Comparison of ENCODE assay signal across 8 cellular contexts in genomic region chr18:75070625-75071483, GRCh38.
DNase-seq lines count a peak whose midpoint lies in the region; ATAC-seq, FAIRE-seq and TF ChIP-seq lines count a peak whose summit lies in the region.

No MANE protein-coding gene starts in this region.

- peak overlapping the region; percentile 23 for H3K4me3 ChIP-seq in GM12865 (ENCODE audit: low read depth, low read length)
- H3K4me3 ChIP-seq in WERI-Rb-1 (ENCODE audit: low read depth, low read length): peak overlapping the region; percentile 35
- no peak overlapping the region for H3K4me3 ChIP-seq in bronchial epithelial cell (ENCODE audit: low read depth, low read length)
- H3K4me3 ChIP-seq in lower lobe of right lung: peak overlapping the region; percentile 36

- H3K27ac ChIP-seq in WERI-Rb-1: no peak overlapping the region; the same call in 1 of the 2 replicates
- peak overlapping the region; percentile 71 for H3K27ac ChIP-seq in lower lobe of right lung

- intact Hi-C loops in lower lobe of right lung (cut with DNase I): no loop called here

- DNase-seq in GM12865 (ENCODE audit: low read depth): peak; percentile 75
- DNase-seq in NCI-H1417 (lab: John Stamatoyannopoulos, UW): peak; percentile 8 to 78 (median 62)
- DNase-seq in WERI-Rb-1: peak; percentile 61
- peak; percentile 98 for DNase-seq in bronchial epithelial cell (ENCODE audit: low read depth)
- DNase-seq in lower lobe of right lung: no peak
- peak; percentile 13 for DNase-seq in stimulated activated CD8-positive, alpha-beta memory T cell treated with anti-CD3 and anti-CD28 coated beads, Interleukin-15, amount 100 ng/mL, for 24 hours (ENCODE audit: low read depth)
- no peak for DNase-seq in D721Med (ENCODE audit: insufficient read length, low spot score)

- peak; percentile 85 for ATAC-seq in HG02642 (IDR thresholded peaks at IDR 0.05; ENCODE audit: poor library complexity, unreplicated experiment)
- peak; percentile 65 to 68 for ATAC-seq in lower lobe of right lung

- H3K27me3 ChIP-seq in WERI-Rb-1 (ENCODE audit: insufficient read depth, low read depth, severe bottlenecking): no peaks in the 10 kb centered on the region
- H3K27me3 ChIP-seq in bronchial epithelial cell (ENCODE audit: control insufficient read depth, insufficient read depth, low read length): no peaks in the 10 kb centered on the region
- H3K27me3 ChIP-seq in lower lobe of right lung (ENCODE audit: low read depth): no peaks in the 10 kb centered on the region

- peak; percentile 97 for FAIRE-seq in bronchial epithelial cell (lab: Jason Lieb, UNC)
- FAIRE-seq in D721Med (lab: Jason Lieb, UNC): no peak

- TF ChIP-seq CTCF in GM12865 (IDR thresholded peaks at IDR 0.05; ENCODE audit: insufficient read depth, low read depth, low read length, missing control alignments) (no peak), WERI-Rb-1 (IDR thresholded peaks at IDR 0.05; ENCODE audit: low read depth, low read length) (no peak), bronchial epithelial cell (IDR thresholded peaks at IDR 0.05; ENCODE audit: insufficient read depth, low read length, severe bottlenecking) (no peak), lower lobe of right lung (IDR thresholded peaks at IDR 0.05) (no peak), D721Med (IDR thresholded peaks at IDR 0.05; ENCODE audit: insufficient read depth, missing control alignments) (no peak)

- H3K36me3 ChIP-seq in WERI-Rb-1: no peaks in the 10 kb centered on the region
- no peaks in the 10 kb centered on the region for H3K36me3 ChIP-seq in bronchial epithelial cell (ENCODE audit: control insufficient read depth, insufficient read depth, low read length)
- no peaks in the 10 kb centered on the region for H3K36me3 ChIP-seq in lower lobe of right lung

- no peaks in the 10 kb centered on the region for H3K9me3 ChIP-seq in WERI-Rb-1 (ENCODE audit: severe bottlenecking)
- H3K9me3 ChIP-seq in lower lobe of right lung: no peaks in the 10 kb centered on the region

- H3K4me1 ChIP-seq in lower lobe of right lung: peaks cover 13% of the 10 kb centered on the region

Comparison
In these comparisons a context has a peak if more than half of its experiments do, and no peak if none do; other contexts are left out.
1. DNase-seq: peak in GM12865 (single experiment), NCI-H1417 (3 of 3), WERI-Rb-1 (single experiment), bronchial epithelial cell (single experiment) and stimulated activated CD8-positive, alpha-beta memory T cell treated with anti-CD3 and anti-CD28 coated beads, Interleukin-15, amount 100 ng/mL, for 24 hours (single experiment); none in lower lobe of right lung (single experiment) and D721Med (single experiment).